Comparison of ENCODE assay signal across 25 cellular contexts in the genomic region with DNA sequence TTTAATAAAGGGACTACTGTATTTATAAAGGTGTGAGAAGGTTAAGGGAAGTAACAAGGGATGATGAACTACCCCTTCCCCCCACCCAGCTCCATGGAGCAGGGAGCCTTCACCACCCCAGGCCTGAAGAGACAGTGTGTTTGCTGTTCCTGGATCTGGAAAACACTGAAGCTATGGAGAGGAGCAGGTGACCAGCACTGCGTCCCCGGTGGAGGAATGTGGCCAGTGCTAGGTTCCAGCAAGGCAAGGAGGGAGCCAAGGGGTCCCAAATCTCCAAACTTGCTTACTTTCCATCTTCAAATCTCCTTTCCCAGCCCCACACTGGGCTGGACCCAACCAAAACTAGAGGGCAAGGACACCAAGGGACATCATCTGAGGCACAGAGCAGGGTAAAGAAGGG. TPM values are rescaled to one million over a fixed set of nuclear protein-coding genes. Genes with fewer than 3 reads are reported as not detected.
A peak's percentile ranks its signal among the peaks of the same experiment; 100 is the strongest.
DNase-seq lines count a peak whose midpoint lies in the region; ATAC-seq, FAIRE-seq and TF ChIP-seq lines count a peak whose summit lies in the region.
"Had no signal": no experiment of that assay in that cellular context is flagged by ENCODE, and none has a peak within 500 bp of the region (broad histone marks: within the 10 kb centered on the region; RNA-seq: fewer than 3 reads in every experiment).

No MANE protein-coding gene starts in this region.

- H3K27ac Mint-ChIP-seq in mesothelial cell of epicardium = peak overlapping the region; percentile 25
- H3K27ac Mint-ChIP-seq: CD4-positive, alpha-beta memory T cell had no signal

- TF ChIP-seq POLR2A in GM12878 (IDR thresholded peaks at IDR 0.05; ENCODE audit: low read depth, low read length) = no peak
- no peak for TF ChIP-seq POLR2A in heart left ventricle (IDR thresholded peaks at IDR 0.05)
- TF ChIP-seq POLR2A in erythroblast (IDR thresholded peaks at IDR 0.05; ENCODE audit: low read length) = no peak

- no peak for TF ChIP-seq EP300 in GM12878 (IDR thresholded peaks at IDR 0.05; ENCODE audit: borderline replicate concordance in 1 of 2, control insufficient read depth in 1 of 2, low read depth in 2 of 2, low read length in 2 of 2)

- TF ChIP-seq CTCF in GM12878 (IDR thresholded peaks at IDR 0.05 in 2 of 3, conservative IDR thresholded peaks at IDR 0.05 in 1 of 3; ENCODE audit: control insufficient read depth in 2 of 3, extremely low read depth in 1 of 3, insufficient read depth in 1 of 3, low read depth in 3 of 3, low read length in 3 of 3) = no peak
- no peak for TF ChIP-seq CTCF in mesothelial cell of epicardium (IDR thresholded peaks at IDR 0.05; ENCODE audit: unreplicated experiment)
- TF ChIP-seq CTCF in heart left ventricle (IDR thresholded peaks at IDR 0.05) = no peak

- intact Hi-C loops in GM12878 (cut with micrococcal nuclease; ENCODE audit: unreplicated experiment) (no loop called here), heart left ventricle (cut with DNase I) (no loop called here), posterior vena cava (cut with DNase I) (no loop called here)

- DNase-seq in NCI-H2227 (lab: John Stamatoyannopoulos, UW; ENCODE audit: unreplicated experiment) (peak; percentile 57), NCI-H2227 treated with DMSO at 0.1 percent for 48 hours (lab: John Stamatoyannopoulos, UW) (no peak), GM12878 (ENCODE audit: low read depth, low spot score) (no peak), mesothelial cell of epicardium (ENCODE audit: low spot score in 2 of 2, unreplicated experiment in 2 of 2) (no peak), heart left ventricle (no peak), posterior vena cava (ENCODE audit: low spot score) (no peak), erythroblast (lab: John Stamatoyannopoulos, UW) (no peak)
- DNase-seq: Caco-2; CD4-positive, alpha-beta memory T cell; DMS 273 treated with DMSO at 0.1 percent for 48 hours; IMR-90; NCI-H1105; NCI-H146; NCI-H446; NCI-H526; OCI-M1 had no signal

- H3K36me3 ChIP-seq in GM12878 (ENCODE audit: control insufficient read depth in 2 of 2, insufficient read depth in 2 of 2, low read length in 1 of 2) (no peaks in the 10 kb centered on the region), heart left ventricle (no peaks in the 10 kb centered on the region)
- H3K36me3 ChIP-seq: BLaER1 treated with 17β-estradiol and CSF1 and Interleukin-3, amounts not matched to agents 10 nM and 100 nM; HAP-1 had no signal

- ATAC-seq in GM12878 (no peak), heart left ventricle (no peak), GM18868 (IDR thresholded peaks at IDR 0.05; ENCODE audit: unreplicated experiment) (no peak)
- ATAC-seq: Right ventricle myocardium inferior had no signal

- no peak for TF ChIP-seq RAD21 in GM12878 (IDR thresholded peaks at IDR 0.05; ENCODE audit: insufficient read depth, low read depth, low read length)

- in situ Hi-C loops in GM12878 (cut with MboI) = no loop called here

- POLR2A ChIA-PET in GM12878 (lab: Charles Lee) = interaction anchor here (0.9 to 46.2 kb wide), 3 partner anchors 11 to 50 kb away, joined by 4 to 840 read pairs (median 5); a partner anchor contains a TSS

- no TSS peak for BruUV-seq in GM12878 (replicated peaks; lab: Mats Ljungman, UMichigan)

- no peak for FAIRE-seq in GM12878 (lab: Jason Lieb, UNC)
- FAIRE-seq: GM12891, RCC 7860 had no signal

- H3K27me3 ChIP-seq in GM12878 (replicated peaks in 1 of 2; ENCODE audit: control insufficient read depth in 2 of 2, insufficient read depth in 2 of 2, low read length in 1 of 2) = no peaks in the 10 kb centered on the region
- H3K27me3 ChIP-seq in heart left ventricle = no peaks in the 10 kb centered on the region
- H3K27me3 ChIP-seq: BLaER1 treated with 17β-estradiol and CSF1 and Interleukin-3, amounts not matched to agents 10 nM and 100 nM had no signal

- H3K36me3 Mint-ChIP-seq in mesothelial cell of epicardium = peaks cover 12% of the 10 kb centered on the region
- H3K36me3 Mint-ChIP-seq: CD4-positive, alpha-beta memory T cell had no signal

- peaks cover 2% of the 10 kb centered on the region for H3K27me3 Mint-ChIP-seq in mesothelial cell of epicardium (ENCODE audit: low read depth)

- H3K79me2 ChIP-seq in GM12878 (ENCODE audit: control insufficient read depth, insufficient read depth, low read length) = no peaks in the 10 kb centered on the region

- no peak overlapping the region for H3K4me3 ChIP-seq in GM12878
- no peak overlapping the region for H3K4me3 ChIP-seq in heart left ventricle
- H3K4me3 ChIP-seq: BLaER1 treated with 17β-estradiol and CSF1 and Interleukin-3, amounts not matched to agents 10 nM and 100 nM; HAP-1 had no signal

- H3K9me3 ChIP-seq in GM12878 (replicated peaks; ENCODE audit: control insufficient read depth, insufficient read depth, low read length) = no peaks in the 10 kb centered on the region
- H3K9me3 ChIP-seq in heart left ventricle = peaks cover 0 to 19% (median 4%) of the 10 kb centered on the region in 12 donors

- SMC1A ChIA-PET in GM12878 (lab: Charles Lee; ENCODE audit: uncharacterized antibody, unreplicated experiment) = interaction anchor here (0.7 to 51.7 kb wide), 9 partner anchors 12 to 222 kb away, joined by 3 to 1536 read pairs (median 4); a partner anchor contains a TSS

- CTCF ChIA-PET in GM12878 (lab: Yijun Ruan, JAX) = interaction anchor here (0.8 to 11.6 kb wide), 5 partner anchors 11 to 120 kb away, joined by 3 to 335 read pairs (median 5); a partner anchor contains a TSS

- peaks cover 18% of the 10 kb centered on the region for H3K9me3 Mint-ChIP-seq in mesothelial cell of epicardium

- H3K4me2 ChIP-seq in GM12878 (ENCODE audit: control insufficient read depth, insufficient read depth) = no peak overlapping the region
- H3K4me2 ChIP-seq: KMS-11 had no signal

- H3K27ac ChIP-seq in GM12878 (ENCODE audit: control insufficient read depth, insufficient read depth) (0 out of 2 replicates have a peak overlapping the region, but pooled peaks have one; percentile 11), heart left ventricle (no peak overlapping the region)
- H3K27ac ChIP-seq: 22Rv1; BLaER1 treated with 17β-estradiol and CSF1 and Interleukin-3, amounts not matched to agents 10 nM and 100 nM; KMS-11 had no signal

- no peak overlapping the region for H3K4me3 Mint-ChIP-seq in mesothelial cell of epicardium
- H3K4me3 Mint-ChIP-seq: CD4-positive, alpha-beta memory T cell had no signal

- peak overlapping the region; percentile 37 for H2AFZ ChIP-seq in GM12878 (ENCODE audit: control insufficient read depth, low read depth, low read length)

- WGBS in GM12878 (ENCODE audit: insufficient coverage, insufficient replicate concordance, low lambda C conversion rate, missing lambda C conversion rate) = 100% methylated on average over 2 of the region's 2 CpGs
- WGBS in heart left ventricle, 4 donors = 77 to 95% (median 90%) methylated on average over 2 of the region's 2 CpGs

- H3K4me1 ChIP-seq in GM12878 (ENCODE audit: control insufficient read depth, insufficient read depth, low read length) (peaks cover 20% of the 10 kb centered on the region), heart left ventricle (peaks cover 0 to 6% (median 1%) of the 10 kb centered on the region in 12 donors)
- H3K4me1 ChIP-seq: Caco-2, HAP-1 had no signal

- no peaks in the 10 kb centered on the region for H4K20me1 ChIP-seq in GM12878 (ENCODE audit: control insufficient read depth, insufficient read depth)
- H4K20me1 ChIP-seq: BLaER1 treated with 17β-estradiol and CSF1 and Interleukin-3, amounts not matched to agents 10 nM and 100 nM had no signal

- no peak overlapping the region for H3K9ac ChIP-seq in GM12878 (ENCODE audit: control insufficient read depth, insufficient read depth, low read length)
- H3K9ac ChIP-seq: BLaER1 treated with 17β-estradiol and CSF1 and Interleukin-3, amounts not matched to agents 10 nM and 100 nM; KMS-11 had no signal

- peaks cover 19% of the 10 kb centered on the region for H3K4me1 Mint-ChIP-seq in mesothelial cell of epicardium

- RAD21 ChIA-PET in GM12878 (lab: Charles Lee; ENCODE audit: unreplicated experiment) = interaction anchor here (1.0 to 1.6 kb wide), 6 partner anchors 13 to 215 kb away, joined by 3 to 11 read pairs (median 5); a partner anchor contains a TSS

TF ChIP-seq in GM12878, 131 proteins besides CTCF, POLR2A, EP300 and RAD21 (continues in another document):
- TF ChIP-seq CBFB (IDR thresholded peaks at IDR 0.05; ENCODE audit: low read depth) = no peak
- no peak for TF ChIP-seq RUNX3 (IDR thresholded peaks at IDR 0.05; ENCODE audit: low read length)
- no peak for TF ChIP-seq RFX5 (IDR thresholded peaks at IDR 0.05; ENCODE audit: low read depth, low read length)
- no peak for TF ChIP-seq ZNF274 (IDR thresholded peaks at IDR 0.05; ENCODE audit: insufficient read depth, insufficient read length)
- TF ChIP-seq EZH2 (IDR thresholded peaks at IDR 0.05; ENCODE audit: borderline replicate concordance, control insufficient read depth, low read depth, low read length) = no peak
- no peak for TF ChIP-seq STAT3 (IDR thresholded peaks at IDR 0.05; ENCODE audit: low read depth, low read length)
- no peak for TF ChIP-seq IKZF1 (conservative IDR thresholded peaks at IDR 0.05)
- TF ChIP-seq SMAD5 (IDR thresholded peaks at IDR 0.05; ENCODE audit: low read depth) = no peak
- TF ChIP-seq SUPT20H (IDR thresholded peaks at IDR 0.05; ENCODE audit: borderline replicate concordance, control insufficient read depth, low read depth, low read length) = no peak
- no peak for TF ChIP-seq STAT1 (conservative IDR thresholded peaks at IDR 0.05)

RNA-seq across cellular contexts. Expression of a gene that starts 22.1 kb away (rescaled TPM):
- 524 and 549 TPM in 2 replicates for total RNA-seq in GM12878 (2013; cell fraction: nucleolus; rRNA removed)
- 89.9 and 105 TPM in 2 replicates for total RNA-seq in GM12878 (2014; rRNA removed)
- total RNA-seq in GM12878 (2014; rRNA removed; fragmentation: Illumina TruSeq; extraction: Trizol) = 91.0 and 96.4 TPM in 2 replicates
- 61.1 and 65.2 TPM in 2 replicates for total RNA-seq in GM12878 (2021)
- 29.9 TPM for polyA plus RNA-seq in GM12878 (2011; ENCODE audit: low read depth)
- 112 and 124 TPM in 2 replicates for polyA plus RNA-seq in GM12878 (2011; rRNA removed)
- 69.4 and 74.5 TPM in 2 replicates for polyA plus RNA-seq in GM12878 (2011; cell fraction: cytosol; rRNA removed)
- polyA plus RNA-seq in GM12878 (2011; cell fraction: nucleus; rRNA removed) = 69.0 and 84.1 TPM in 2 replicates
- polyA plus RNA-seq in GM12878 (2012) = 35.4 and 61.7 TPM in 2 replicates
- polyA plus RNA-seq in GM12878 (2014; fragmentation: Illumina TruSeq; extraction: Trizol) = 87.3 and 115 TPM in 2 replicates
- 10 to 100 TPM; 17.6 to 17.8 TPM for polyA plus RNA-seq in GM12878 (2014; fragmentation: Nextera tagmentation; extraction: Ambion mirVana)
- polyA plus RNA-seq in GM12878 (2014; rRNA removed) = 52.2 and 64.8 TPM in 2 replicates
- 10 to 100 TPM; 48.7 to 55.4 TPM for polyA plus RNA-seq in GM12878 (2016; fragmentation: Nextera tagmentation; extraction: Ambion mirVana)
- polyA minus RNA-seq in GM12878 (2011; rRNA and poly(A)+ RNA removed) = 155 and 171 TPM in 2 replicates
- polyA minus RNA-seq in GM12878 (2011; cell fraction: cytosol; rRNA and poly(A)+ RNA removed) = 26.6 and 28.9 TPM in 2 replicates
- polyA minus RNA-seq in GM12878 (2011; cell fraction: nucleus; rRNA and poly(A)+ RNA removed) = 178 and 224 TPM in 2 replicates
- total RNA-seq in mesothelial cell of epicardium = 0.53 to 1.0 TPM (median 0.80 TPM) in 3 replicates
- total RNA-seq in heart left ventricle = 1 to 10 TPM in 3 of 9 donors, under 1 TPM in 6; 0.26 to 5.2 (median 0.81) TPM
- polyA plus RNA-seq in heart left ventricle = under 1 TPM; 0.30 to 0.67 TPM
- total RNA-seq in posterior vena cava = 1 to 10 TPM; 2.8 to 4.3 TPM
- total RNA-seq: IMR-90, SK-MEL-5 had no signal
- polyA plus RNA-seq: IMR-90 had no signal

Comparison
In these comparisons a context has a peak if more than half of its experiments do, and no peak if none do; other contexts are left out.
1. RNA of a gene that starts 22.1 kb away (total RNA-seq): 61.1 to 549 TPM in GM12878; 2.8 to 4.3 TPM in posterior vena cava, 0.26 to 5.2 TPM in heart left ventricle and 0.53 to 1.0 TPM in mesothelial cell of epicardium; every median in the first group is over 10 times any median in the second.